Comparison of ENCODE assay signal across 8 cellular contexts in the genomic region with DNA sequence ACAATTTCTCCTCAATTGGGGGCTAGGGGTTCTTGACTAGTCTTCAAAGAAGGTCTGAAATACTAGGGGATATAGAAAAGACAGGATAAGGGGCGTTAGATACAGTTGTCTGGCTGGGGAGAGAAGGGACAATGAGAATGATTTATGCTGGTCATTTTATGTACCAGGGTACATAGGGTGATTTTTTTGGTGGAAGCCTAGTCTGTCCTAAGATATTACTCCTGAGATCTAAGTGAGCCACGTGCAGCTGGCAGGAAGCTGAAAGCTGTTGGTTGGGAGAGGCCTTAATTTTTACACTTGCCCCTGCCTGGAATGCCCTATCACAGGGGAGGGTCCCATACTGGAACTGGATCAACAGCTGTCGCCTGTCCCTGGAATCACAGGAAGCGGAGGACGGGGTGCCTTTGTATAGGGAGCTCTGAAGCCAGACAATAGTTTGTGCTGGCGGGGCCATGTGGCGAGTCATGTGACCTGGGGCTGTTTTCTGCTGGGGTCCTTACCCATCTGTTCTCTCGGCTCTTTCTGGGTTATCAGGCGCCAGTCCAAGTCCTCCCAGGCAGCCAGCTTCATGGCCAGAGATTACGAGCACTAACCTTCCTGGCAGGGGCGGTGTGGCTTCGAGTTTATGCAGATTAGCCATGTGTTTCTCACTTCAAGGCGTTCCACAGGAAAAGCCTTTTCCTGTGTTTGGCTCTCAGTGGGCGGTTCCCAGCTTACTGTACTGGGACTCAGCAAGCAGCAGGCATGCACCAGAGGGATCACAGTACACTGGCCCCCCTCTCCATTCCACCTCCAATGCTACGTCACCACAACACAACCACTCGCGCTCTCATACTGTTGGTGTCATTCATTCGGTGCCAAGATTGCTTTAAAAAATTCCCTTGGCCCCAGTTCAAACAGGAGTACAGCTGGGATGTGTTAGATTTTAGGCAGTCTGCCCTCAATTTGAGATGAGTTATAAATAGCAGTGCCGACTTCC. TPM values are rescaled to one million over a fixed set of nuclear protein-coding genes. Genes with fewer than 3 reads are reported as not detected.
DNase-seq lines count a peak whose midpoint lies in the region; ATAC-seq and TF ChIP-seq lines count a peak whose summit lies in the region.

No MANE protein-coding gene starts in this region.

- DNase-seq in AG08395 (ENCODE audit: low spot score) = peak; percentile 97
- peak; percentile 99 for DNase-seq in NCI-H82 treated with DMSO at 0.1 percent for 48 hours (lab: John Stamatoyannopoulos, UW; ENCODE audit: unreplicated experiment)
- no peak for DNase-seq in activated T-helper 2 cell treated with anti-CD3 and anti-CD28 coated beads, Interferon-gamma antibody, Interleukin-2, Interleukin-4, amounts not matched to agents 10 μg/mL and 5 μg/mL and 100 μg/mL, durations not matched to agents 14 hours and 24 hours and 36 hours (ENCODE audit: low spot score)
- peak; percentile 100 for DNase-seq in fibroblast of mammary gland (ENCODE audit: low read depth)
- DNase-seq in myocyte (ENCODE audit: low read depth) = peak; percentile 93

- peaks cover 47% of the 10 kb centered on the region for H3K36me3 Mint-ChIP-seq in activated T-helper 2 cell treated with anti-CD3 and anti-CD28 coated beads, Interferon-gamma antibody, Interleukin-2, Interleukin-4, amounts not matched to agents 10 μg/mL and 5 μg/mL and 100 μg/mL, durations not matched to agents 14 hours and 24 hours and 36 hours (ENCODE audit: low read depth)

- peaks cover 76% of the 10 kb centered on the region for H3K4me1 Mint-ChIP-seq in activated T-helper 2 cell treated with anti-CD3 and anti-CD28 coated beads, Interferon-gamma antibody, Interleukin-2, Interleukin-4, amounts not matched to agents 10 μg/mL and 5 μg/mL and 100 μg/mL, durations not matched to agents 14 hours and 24 hours and 36 hours (ENCODE audit: low read depth)

- peak overlapping the region in 1 of 5 donors; percentile 52 for H3K9ac ChIP-seq in subcutaneous abdominal adipose tissue (ENCODE audit: low read length in 5 of 5)

- CTCF ChIA-PET in HEK293 (lab: Yijun Ruan, JAX) = interaction anchor here (0.6 to 2.0 kb wide), 8 partner anchors 18 to 438 kb away, joined by 3 to 8 read pairs (median 3); a partner anchor contains a TSS

- intact Hi-C loops in activated T-helper 2 cell treated with anti-CD3 and anti-CD28 coated beads, Interferon-gamma antibody, Interleukin-2, Interleukin-4, amounts not matched to agents 10 μg/mL and 5 μg/mL and 100 μg/mL, durations not matched to agents 14 hours and 24 hours and 36 hours (cut with micrococcal nuclease) = no loop called here

- H3K9me3 ChIP-seq in HEK293 (ENCODE audit: control insufficient read depth, insufficient read depth, low read depth, low read length) = no peaks in the 10 kb centered on the region
- H3K9me3 ChIP-seq in subcutaneous abdominal adipose tissue (ENCODE audit: control insufficient read depth in 5 of 5, low read length in 5 of 5) = no peaks in the 10 kb centered on the region

- ATAC-seq in GM19328 (IDR thresholded peaks at IDR 0.05; ENCODE audit: unreplicated experiment) = no peak

- no peak overlapping the region for H3K27ac ChIP-seq in HEK293 (ENCODE audit: extremely low read depth, low read depth, low read length)
- H3K27ac ChIP-seq in subcutaneous abdominal adipose tissue (ENCODE audit: low read depth, low read length) = peak overlapping the region; percentile 35

- H3K4me3 ChIP-seq in HEK293 (ENCODE audit: low read depth, low read length) = no peak overlapping the region
- no peak overlapping the region for H3K4me3 ChIP-seq in fibroblast of mammary gland (ENCODE audit: control insufficient read depth, low read depth, low read length)
- peak overlapping the region in 3 of 5 donors; percentile 0 to 15 (median 7) for H3K4me3 ChIP-seq in subcutaneous abdominal adipose tissue (ENCODE audit: low read depth in 1 of 5, low read length in 5 of 5)

- H3K36me3 ChIP-seq in HEK293 (ENCODE audit: control insufficient read depth in 2 of 2, insufficient read depth in 1 of 2, low read length in 2 of 2) = peaks cover 0 to 1% of the 10 kb centered on the region in 2 experiments; a peak in 2 of 3 replicates
- no peaks in the 10 kb centered on the region for H3K36me3 ChIP-seq in subcutaneous abdominal adipose tissue (ENCODE audit: control insufficient read depth in 5 of 5, insufficient read depth in 5 of 5, low read length in 5 of 5)

- peak overlapping the region; percentile 6 for H3K27ac Mint-ChIP-seq in activated T-helper 2 cell treated with anti-CD3 and anti-CD28 coated beads, Interferon-gamma antibody, Interleukin-2, Interleukin-4, amounts not matched to agents 10 μg/mL and 5 μg/mL and 100 μg/mL, durations not matched to agents 14 hours and 24 hours and 36 hours

- H3K9me3 Mint-ChIP-seq in activated T-helper 2 cell treated with anti-CD3 and anti-CD28 coated beads, Interferon-gamma antibody, Interleukin-2, Interleukin-4, amounts not matched to agents 10 μg/mL and 5 μg/mL and 100 μg/mL, durations not matched to agents 14 hours and 24 hours and 36 hours = no peaks in the 10 kb centered on the region

- no peaks in the 10 kb centered on the region for H3K27me3 Mint-ChIP-seq in activated T-helper 2 cell treated with anti-CD3 and anti-CD28 coated beads, Interferon-gamma antibody, Interleukin-2, Interleukin-4, amounts not matched to agents 10 μg/mL and 5 μg/mL and 100 μg/mL, durations not matched to agents 14 hours and 24 hours and 36 hours (ENCODE audit: low read depth)

- peak overlapping the region; percentile 10 for H3K4me3 Mint-ChIP-seq in activated T-helper 2 cell treated with anti-CD3 and anti-CD28 coated beads, Interferon-gamma antibody, Interleukin-2, Interleukin-4, amounts not matched to agents 10 μg/mL and 5 μg/mL and 100 μg/mL, durations not matched to agents 14 hours and 24 hours and 36 hours (ENCODE audit: low read depth)

- POLR2A ChIA-PET in HEK293 (lab: Yijun Ruan, JAX) = interaction anchor here (0.9 to 1.9 kb wide), 7 partner anchors 17 to 177 kb away, joined by 4 to 16 read pairs (median 6); a partner anchor contains a TSS

- H3K27me3 ChIP-seq in subcutaneous abdominal adipose tissue (ENCODE audit: control insufficient read depth in 5 of 5, insufficient read depth in 4 of 5, low read length in 5 of 5) = no peaks in the 10 kb centered on the region

- TF ChIP-seq CTCF in HEK293 (tag by site-specific recombination; IDR thresholded peaks at IDR 0.05) (no peak), fibroblast of mammary gland (conservative IDR thresholded peaks at IDR 0.05; ENCODE audit: control insufficient read depth, insufficient read depth, low read depth, low read length) (no peak)

- H3K4me1 ChIP-seq in HEK293 (ENCODE audit: control insufficient read depth, insufficient read depth, low read length) (peaks cover 13% of the 10 kb centered on the region), subcutaneous abdominal adipose tissue (ENCODE audit: control insufficient read depth in 5 of 5, insufficient read depth in 5 of 5, low read length in 5 of 5) (peaks cover 14 to 65% (median 57%) of the 10 kb centered on the region in 5 donors)

TF ChIP-seq in HEK293, 187 proteins besides CTCF, POLR2A, EP300 and RAD21 (continues in another document):
- TF ChIP-seq ZNF426 (tag by site-specific recombination; IDR thresholded peaks at IDR 0.05) (no peak), ZNF37A (tag by site-specific recombination; IDR thresholded peaks at IDR 0.05) (no peak), ZNF792 (tag by site-specific recombination; IDR thresholded peaks at IDR 0.05) (no peak), ZNF19 (tag by site-specific recombination; IDR thresholded peaks at IDR 0.05; ENCODE audit: low read depth) (no peak), MEIS1 (CRISPR knock-in tag; IDR thresholded peaks at IDR 0.05; ENCODE audit: borderline replicate concordance) (no peak), GLIS1 (tag by site-specific recombination; IDR thresholded peaks at IDR 0.05) (peak; percentile 53), ZNF626 (tag by site-specific recombination; IDR thresholded peaks at IDR 0.05) (no peak), ZNF121 (tag by site-specific recombination; IDR thresholded peaks at IDR 0.05) (no peak), IKZF3 (tag by site-specific recombination; IDR thresholded peaks at IDR 0.05) (peak; percentile 60; the same call in 1 of the 2 replicates), ZNF571 (tag by site-specific recombination; IDR thresholded peaks at IDR 0.05) (no peak), ZNF768 (tag by site-specific recombination; IDR thresholded peaks at IDR 0.05) (no peak)
- TF ChIP-seq, protein P1, sequence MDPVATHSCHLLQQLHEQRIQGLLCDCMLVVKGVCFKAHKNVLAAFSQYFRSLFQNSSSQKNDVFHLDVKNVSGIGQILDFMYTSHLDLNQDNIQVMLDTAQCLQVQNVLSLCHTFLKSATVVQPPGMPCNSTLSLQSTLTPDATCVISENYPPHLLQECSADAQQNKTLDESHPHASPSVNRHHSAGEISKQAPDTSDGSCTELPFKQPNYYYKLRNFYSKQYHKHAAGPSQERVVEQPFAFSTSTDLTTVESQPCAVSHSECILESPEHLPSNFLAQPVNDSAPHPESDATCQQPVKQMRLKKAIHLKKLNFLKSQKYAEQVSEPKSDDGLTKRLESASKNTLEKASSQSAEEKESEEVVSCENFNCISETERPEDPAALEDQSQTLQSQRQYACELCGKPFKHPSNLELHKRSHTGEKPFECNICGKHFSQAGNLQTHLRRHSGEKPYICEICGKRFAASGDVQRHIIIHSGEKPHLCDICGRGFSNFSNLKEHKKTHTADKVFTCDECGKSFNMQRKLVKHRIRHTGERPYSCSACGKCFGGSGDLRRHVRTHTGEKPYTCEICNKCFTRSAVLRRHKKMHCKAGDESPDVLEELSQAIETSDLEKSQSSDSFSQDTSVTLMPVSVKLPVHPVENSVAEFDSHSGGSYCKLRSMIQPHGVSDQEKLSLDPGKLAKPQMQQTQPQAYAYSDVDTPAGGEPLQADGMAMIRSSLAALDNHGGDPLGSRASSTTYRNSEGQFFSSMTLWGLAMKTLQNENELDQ (tag by site-specific recombination; IDR thresholded peaks at IDR 0.05; ENCODE audit: low read depth) = no peak

RNA-seq across cellular contexts. Expression of a gene that starts 27.5 kb away (rescaled TPM):
- 109 TPM in 2 replicates for total RNA-seq in activated T-helper 2 cell treated with anti-CD3 and anti-CD28 coated beads, Interferon-gamma antibody, Interleukin-2, Interleukin-4, amounts not matched to agents 10 μg/mL and 5 μg/mL and 100 μg/mL, durations not matched to agents 14 hours and 24 hours and 36 hours
- 12.0 and 18.2 TPM in 2 replicates for total RNA-seq in myocyte
- 19.4 TPM for polyA plus RNA-seq in myocyte (2012)

Comparison
In these comparisons a context has a peak if more than half of its experiments do, and no peak if none do; other contexts are left out.
1. H3K4me3 ChIP-seq: peak in subcutaneous abdominal adipose tissue (3 of 5); none in HEK293 (single experiment) and fibroblast of mammary gland (single experiment).